In genomic region chr4:156961241-156962068, GRCh38 we compare ENCODE assay signal across 1 cellular context.
TF ChIP-seq lines count a peak whose summit lies in the region.

No MANE protein-coding gene starts in this region.

TF ChIP-seq in HEK293, 187 proteins besides CTCF, POLR2A, EP300 and RAD21 (continued from another document):
- TF ChIP-seq ZNF654 (tag by site-specific recombination; IDR thresholded peaks at IDR 0.05; ENCODE audit: low read depth) (no peak), ZNF133 (tag by site-specific recombination; IDR thresholded peaks at IDR 0.05) (no peak), ZNF664 (tag by site-specific recombination; IDR thresholded peaks at IDR 0.05) (no peak), KLF1 (tag by site-specific recombination; IDR thresholded peaks at IDR 0.05) (no peak), ZNF140 (tag by site-specific recombination; IDR thresholded peaks at IDR 0.05) (no peak), GLI4 (tag by site-specific recombination; IDR thresholded peaks at IDR 0.05) (no peak), ZSCAN16 (tag by site-specific recombination; IDR thresholded peaks at IDR 0.05) (no peak), ZNF184 (tag by site-specific recombination; IDR thresholded peaks at IDR 0.05) (no peak), SCRT1 (tag by site-specific recombination; IDR thresholded peaks at IDR 0.05; ENCODE audit: borderline replicate concordance) (0 out of 2 replicates have a peak, but pooled peaks have one; percentile 29), ZNF2 (tag by site-specific recombination; IDR thresholded peaks at IDR 0.05) (no peak), ZNF146 (tag by site-specific recombination; IDR thresholded peaks at IDR 0.05) (peak; percentile 38), KLF9 (tag by site-specific recombination; IDR thresholded peaks at IDR 0.05; ENCODE audit: low read depth) (no peak), ZNF530 (tag by site-specific recombination; IDR thresholded peaks at IDR 0.05; ENCODE audit: low read depth) (no peak), ZBTB8A (tag by site-specific recombination; IDR thresholded peaks at IDR 0.05) (no peak), ZNF23 (tag by site-specific recombination; IDR thresholded peaks at IDR 0.05; ENCODE audit: borderline replicate concordance) (no peak), REST (tag by site-specific recombination; IDR thresholded peaks at IDR 0.05) (no peak), ZNF510 (tag by site-specific recombination; IDR thresholded peaks at IDR 0.05; ENCODE audit: insufficient replicate concordance) (no peak), IKZF3 (tag by site-specific recombination; IDR thresholded peaks at IDR 0.05) (peak; percentile 36; the same call in 1 of the 2 replicates), OSR2 (tag by site-specific recombination; IDR thresholded peaks at IDR 0.05) (peak; percentile 42), WT1 (tag by site-specific recombination; IDR thresholded peaks at IDR 0.05) (peak; percentile 90), ZBTB20 (tag by site-specific recombination; IDR thresholded peaks at IDR 0.05) (peak; percentile 40; the same call in 1 of the 2 replicates), GLI2 (tag by site-specific recombination; IDR thresholded peaks at IDR 0.05; ENCODE audit: borderline replicate concordance, low read depth) (no peak), ZNF157 (tag by site-specific recombination; IDR thresholded peaks at IDR 0.05) (no peak), ZBTB17 (tag by site-specific recombination; IDR thresholded peaks at IDR 0.05) (peak; percentile 51), ZNF561 (tag by site-specific recombination; IDR thresholded peaks at IDR 0.05; ENCODE audit: borderline replicate concordance) (no peak), MEIS1 (CRISPR knock-in tag; IDR thresholded peaks at IDR 0.05; ENCODE audit: borderline replicate concordance) (no peak), SP3 (tag by site-specific recombination; IDR thresholded peaks at IDR 0.05) (no peak), ZNF513 (tag by site-specific recombination; IDR thresholded peaks at IDR 0.05) (no peak), ZNF585B (tag by site-specific recombination; IDR thresholded peaks at IDR 0.05) (no peak), ZNF658 (tag by site-specific recombination; IDR thresholded peaks at IDR 0.05) (no peak), SETDB1 (IDR thresholded peaks at IDR 0.05; ENCODE audit: insufficient read length, low read length) (peak; percentile 23)
- TF ChIP-seq, protein P1, sequence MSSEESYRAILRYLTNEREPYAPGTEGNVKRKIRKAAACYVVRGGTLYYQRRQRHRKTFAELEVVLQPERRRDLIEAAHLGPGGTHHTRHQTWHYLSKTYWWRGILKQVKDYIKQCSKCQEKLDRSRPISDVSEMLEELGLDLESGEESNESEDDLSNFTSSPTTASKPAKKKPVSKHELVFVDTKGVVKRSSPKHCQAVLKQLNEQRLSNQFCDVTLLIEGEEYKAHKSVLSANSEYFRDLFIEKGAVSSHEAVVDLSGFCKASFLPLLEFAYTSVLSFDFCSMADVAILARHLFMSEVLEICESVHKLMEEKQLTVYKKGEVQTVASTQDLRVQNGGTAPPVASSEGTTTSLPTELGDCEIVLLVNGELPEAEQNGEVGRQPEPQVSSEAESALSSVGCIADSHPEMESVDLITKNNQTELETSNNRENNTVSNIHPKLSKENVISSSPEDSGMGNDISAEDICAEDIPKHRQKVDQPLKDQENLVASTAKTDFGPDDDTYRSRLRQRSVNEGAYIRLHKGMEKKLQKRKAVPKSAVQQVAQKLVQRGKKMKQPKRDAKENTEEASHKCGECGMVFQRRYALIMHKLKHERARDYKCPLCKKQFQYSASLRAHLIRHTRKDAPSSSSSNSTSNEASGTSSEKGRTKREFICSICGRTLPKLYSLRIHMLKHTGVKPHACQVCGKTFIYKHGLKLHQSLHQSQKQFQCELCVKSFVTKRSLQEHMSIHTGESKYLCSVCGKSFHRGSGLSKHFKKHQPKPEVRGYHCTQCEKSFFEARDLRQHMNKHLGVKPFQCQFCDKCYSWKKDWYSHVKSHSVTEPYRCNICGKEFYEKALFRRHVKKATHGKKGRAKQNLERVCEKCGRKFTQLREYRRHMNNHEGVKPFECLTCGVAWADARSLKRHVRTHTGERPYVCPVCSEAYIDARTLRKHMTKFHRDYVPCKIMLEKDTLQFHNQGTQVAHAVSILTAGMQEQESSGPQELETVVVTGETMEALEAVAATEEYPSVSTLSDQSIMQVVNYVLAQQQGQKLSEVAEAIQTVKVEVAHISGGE (tag by site-specific recombination; conservative IDR thresholded peaks at IDR 0.05; ENCODE audit: low read depth), result no peak
- TF ChIP-seq, protein P2, sequence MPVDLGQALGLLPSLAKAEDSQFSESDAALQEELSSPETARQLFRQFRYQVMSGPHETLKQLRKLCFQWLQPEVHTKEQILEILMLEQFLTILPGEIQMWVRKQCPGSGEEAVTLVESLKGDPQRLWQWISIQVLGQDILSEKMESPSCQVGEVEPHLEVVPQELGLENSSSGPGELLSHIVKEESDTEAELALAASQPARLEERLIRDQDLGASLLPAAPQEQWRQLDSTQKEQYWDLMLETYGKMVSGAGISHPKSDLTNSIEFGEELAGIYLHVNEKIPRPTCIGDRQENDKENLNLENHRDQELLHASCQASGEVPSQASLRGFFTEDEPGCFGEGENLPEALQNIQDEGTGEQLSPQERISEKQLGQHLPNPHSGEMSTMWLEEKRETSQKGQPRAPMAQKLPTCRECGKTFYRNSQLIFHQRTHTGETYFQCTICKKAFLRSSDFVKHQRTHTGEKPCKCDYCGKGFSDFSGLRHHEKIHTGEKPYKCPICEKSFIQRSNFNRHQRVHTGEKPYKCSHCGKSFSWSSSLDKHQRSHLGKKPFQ (tag by site-specific recombination; IDR thresholded peaks at IDR 0.05), result no peak
- TF ChIP-seq, protein P3, sequence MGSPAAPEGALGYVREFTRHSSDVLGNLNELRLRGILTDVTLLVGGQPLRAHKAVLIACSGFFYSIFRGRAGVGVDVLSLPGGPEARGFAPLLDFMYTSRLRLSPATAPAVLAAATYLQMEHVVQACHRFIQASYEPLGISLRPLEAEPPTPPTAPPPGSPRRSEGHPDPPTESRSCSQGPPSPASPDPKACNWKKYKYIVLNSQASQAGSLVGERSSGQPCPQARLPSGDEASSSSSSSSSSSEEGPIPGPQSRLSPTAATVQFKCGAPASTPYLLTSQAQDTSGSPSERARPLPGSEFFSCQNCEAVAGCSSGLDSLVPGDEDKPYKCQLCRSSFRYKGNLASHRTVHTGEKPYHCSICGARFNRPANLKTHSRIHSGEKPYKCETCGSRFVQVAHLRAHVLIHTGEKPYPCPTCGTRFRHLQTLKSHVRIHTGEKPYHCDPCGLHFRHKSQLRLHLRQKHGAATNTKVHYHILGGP (tag by site-specific recombination; IDR thresholded peaks at IDR 0.05), result peak; percentile 69
- TF ChIP-seq, protein P4, sequence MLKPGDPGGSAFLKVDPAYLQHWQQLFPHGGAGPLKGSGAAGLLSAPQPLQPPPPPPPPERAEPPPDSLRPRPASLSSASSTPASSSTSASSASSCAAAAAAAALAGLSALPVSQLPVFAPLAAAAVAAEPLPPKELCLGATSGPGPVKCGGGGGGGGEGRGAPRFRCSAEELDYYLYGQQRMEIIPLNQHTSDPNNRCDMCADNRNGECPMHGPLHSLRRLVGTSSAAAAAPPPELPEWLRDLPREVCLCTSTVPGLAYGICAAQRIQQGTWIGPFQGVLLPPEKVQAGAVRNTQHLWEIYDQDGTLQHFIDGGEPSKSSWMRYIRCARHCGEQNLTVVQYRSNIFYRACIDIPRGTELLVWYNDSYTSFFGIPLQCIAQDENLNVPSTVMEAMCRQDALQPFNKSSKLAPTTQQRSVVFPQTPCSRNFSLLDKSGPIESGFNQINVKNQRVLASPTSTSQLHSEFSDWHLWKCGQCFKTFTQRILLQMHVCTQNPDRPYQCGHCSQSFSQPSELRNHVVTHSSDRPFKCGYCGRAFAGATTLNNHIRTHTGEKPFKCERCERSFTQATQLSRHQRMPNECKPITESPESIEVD (tag by site-specific recombination; IDR thresholded peaks at IDR 0.05), result peak; percentile 60
